ENCODE assay signal across 20 cellular contexts in the genomic region with DNA sequence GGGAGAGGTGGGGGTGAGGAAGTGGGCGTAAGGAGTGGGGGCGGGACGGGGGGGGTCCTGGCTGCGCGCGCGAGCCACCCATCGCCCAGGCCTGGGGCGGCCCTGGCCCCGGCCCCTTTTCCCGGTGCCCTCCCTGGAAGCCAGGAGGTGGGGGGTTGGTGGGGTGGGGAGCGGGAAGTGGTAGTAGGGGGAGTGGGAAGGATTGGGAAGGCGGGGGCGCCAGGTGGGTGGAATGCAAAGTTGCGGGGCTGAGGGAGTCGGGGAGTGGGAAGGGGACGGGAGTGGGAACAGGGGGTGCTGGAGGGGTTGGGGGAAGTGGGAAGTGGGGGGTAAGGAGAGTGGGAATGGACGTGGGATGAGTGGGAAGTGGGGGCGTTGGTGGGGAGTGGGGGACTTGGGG. TPM values are rescaled to one million over a fixed set of nuclear protein-coding genes. Genes with fewer than 3 reads are reported as not detected.
DNase-seq lines count a peak whose midpoint lies in the region; ATAC-seq and TF ChIP-seq lines count a peak whose summit lies in the region.
"Had no signal": no experiment of that assay in that cellular context is flagged by ENCODE, and none has a peak within 500 bp of the region (broad histone marks: within the 10 kb centered on the region; RNA-seq: fewer than 3 reads in every experiment).

No MANE protein-coding gene starts in this region.

- H3K4me2 ChIP-seq in SK-N-SH (peak overlapping the region; percentile 81; the same call in 1 of the 2 replicates), neural progenitor cell (peak overlapping the region; percentile 96)

- DNase-seq in SK-N-SH (no peak), chondrocyte (ENCODE audit: low spot score) (peak; percentile 27), neural progenitor cell (ENCODE audit: low spot score) (no peak), tibial artery (no peak), COLO668 (lab: John Stamatoyannopoulos, UW; ENCODE audit: unreplicated experiment) (no peak), SK-N-DZ (ENCODE audit: low spot score) (no peak), NCI-H69 (lab: John Stamatoyannopoulos, UW) (no peak)
- DNase-seq: activated T-cell treated with anti-CD3 and anti-CD28 coated beads, Interleukin-2, amount 50 U/mL, for 72 hours; HCEC 1CT; NCI-H1436; PC-3; SJCRH30; stimulated activated naive CD4-positive, alpha-beta T cell had no signal

- WGBS in SK-N-SH (ENCODE audit: low lambda C conversion rate): 3% methylated on average over 18 of the region's 19 CpGs

- TF ChIP-seq RAD21 in SK-N-SH (IDR thresholded peaks at IDR 0.05; ENCODE audit: low read length): no peak

- peaks cover 3% of the 10 kb centered on the region for H3K36me3 Mint-ChIP-seq in chondrocyte (ENCODE audit: low read depth)
- no peaks in the 10 kb centered on the region for H3K36me3 Mint-ChIP-seq in neural progenitor cell

- H3K9ac ChIP-seq in SK-N-SH (no peak overlapping the region), neural progenitor cell (no peak overlapping the region)

- CTCF ChIA-PET in SK-N-SH (lab: Yijun Ruan, JAX): no interaction called here

- H2AFZ ChIP-seq in SK-N-SH (ENCODE audit: low read depth) (no peak overlapping the region), neural progenitor cell (replicated peaks) (no peak overlapping the region)

- no peaks in the 10 kb centered on the region for H3K36me3 ChIP-seq in SK-N-SH (replicated peaks in 1 of 2; ENCODE audit: control insufficient read depth in 1 of 2, insufficient read depth in 2 of 2, low read length in 1 of 2)
- H3K36me3 ChIP-seq in neural progenitor cell: no peaks in the 10 kb centered on the region
- H3K36me3 ChIP-seq in tibial artery: no peaks in the 10 kb centered on the region
- H3K36me3 ChIP-seq: neutrophil, SJCRH30 had no signal

- no peaks in the 10 kb centered on the region; a peak in 1 of 4 replicates for H3K4me1 ChIP-seq in SK-N-SH (ENCODE audit: control insufficient read depth in 1 of 2, insufficient read depth in 2 of 2, low read depth in 1 of 2, low read length in 1 of 2)
- no peaks in the 10 kb centered on the region for H3K4me1 ChIP-seq in neural progenitor cell
- H3K4me1 ChIP-seq in tibial artery: peaks cover 0 to 12% (median 11%) of the 10 kb centered on the region in 4 donors
- H3K4me1 ChIP-seq: SJCRH30 had no signal

- H3K4me3 ChIP-seq in SK-N-SH (ENCODE audit: low read depth in 2 of 2, low read length in 1 of 2) (no peak overlapping the region; a peak in 1 of 4 replicates), neural progenitor cell (peak overlapping the region; percentile 65), tibial artery (peak overlapping the region; percentile 28 to 49)
- H3K4me3 ChIP-seq: SJCRH30 had no signal

- no peak for ATAC-seq in SK-N-SH treated with all-trans-retinoic acid at 6 μM for 48 hours
- ATAC-seq: activated naive CD4-positive, alpha-beta T cell treated with anti-CD3 and anti-CD28 coated beads, Interleukin-2, amount 50 U/mL, for 72 hours; activated T-cell treated with anti-CD3 and anti-CD28 coated beads, Interleukin-2, amount 50 U/mL, for 72 hours; PC-3 had no signal

- H3K4me1 Mint-ChIP-seq in chondrocyte (ENCODE audit: low read depth) (peaks cover 5% of the 10 kb centered on the region), neural progenitor cell (peaks cover 5% of the 10 kb centered on the region)
- H3K4me1 Mint-ChIP-seq: CD14-positive monocyte had no signal

- H3F3A ChIP-seq in SK-N-SH (replicated peaks; ENCODE audit: insufficient read depth): no peaks in the 10 kb centered on the region
- peaks cover 8% of the 10 kb centered on the region for H3F3A ChIP-seq in neural progenitor cell (ENCODE audit: low read depth)

- H3K9me3 ChIP-seq in SK-N-SH: no peaks in the 10 kb centered on the region
- no peaks in the 10 kb centered on the region for H3K9me3 ChIP-seq in neural progenitor cell (ENCODE audit: low read depth)
- no peaks in the 10 kb centered on the region for H3K9me3 ChIP-seq in tibial artery
- H3K9me3 ChIP-seq: neutrophil, SJCRH30 had no signal

- TF ChIP-seq EP300 in SK-N-SH (IDR thresholded peaks at IDR 0.05; ENCODE audit: borderline replicate concordance in 1 of 2, low read depth in 1 of 2, low read length in 1 of 2): no peak

- H3K27ac Mint-ChIP-seq in chondrocyte (ENCODE audit: unreplicated experiment): no peak overlapping the region
- H3K27ac Mint-ChIP-seq in neural progenitor cell: no peak overlapping the region
- H3K27ac Mint-ChIP-seq: activated naive CD4-positive, alpha-beta T cell treated with anti-CD3 and anti-CD28 coated beads, Interleukin-2, amount 50 U/mL, for 72 hours; activated T-cell treated with anti-CD3 and anti-CD28 coated beads, Interleukin-2, amount 50 U/mL, for 72 hours; CD14-positive monocyte; T-helper 2 cell treated with Interferon-gamma antibody and Interleukin-4, amounts not matched to agents 5 μg/mL and 100 μg/mL, for 36 hours had no signal

- H3K27me3 ChIP-seq in SK-N-SH (ENCODE audit: insufficient read depth) (peaks cover 38% of the 10 kb centered on the region), neural progenitor cell (peaks cover 52% of the 10 kb centered on the region), tibial artery (peaks cover 7 to 84% of the 10 kb centered on the region in 2 donors)
- H3K27me3 ChIP-seq: SJCRH30 had no signal

- H3K27ac ChIP-seq in SK-N-SH (ENCODE audit: low read depth in 2 of 2, low read length in 1 of 2): no peak overlapping the region
- H3K27ac ChIP-seq in neural progenitor cell: no peak overlapping the region
- no peak overlapping the region for H3K27ac ChIP-seq in tibial artery
- H3K27ac ChIP-seq: neutrophil, SJCRH30 had no signal

- no peak overlapping the region for H3K4me3 Mint-ChIP-seq in chondrocyte (ENCODE audit: unreplicated experiment)
- no peak overlapping the region for H3K4me3 Mint-ChIP-seq in neural progenitor cell
- H3K4me3 Mint-ChIP-seq: CD14-positive monocyte; T-helper 2 cell treated with Interferon-gamma antibody and Interleukin-4, amounts not matched to agents 5 μg/mL and 100 μg/mL, for 36 hours had no signal

- TF ChIP-seq CTCF in SK-N-SH (IDR thresholded peaks at IDR 0.05) (no peak), chondrocyte (IDR thresholded peaks at IDR 0.05) (no peak), neural progenitor cell (IDR thresholded peaks at IDR 0.05) (no peak), tibial artery (IDR thresholded peaks at IDR 0.05) (no peak)

- peaks cover 36% of the 10 kb centered on the region for H3K27me3 Mint-ChIP-seq in chondrocyte (ENCODE audit: low read depth)
- peaks cover 27% of the 10 kb centered on the region for H3K27me3 Mint-ChIP-seq in neural progenitor cell (ENCODE audit: insufficient read depth, low read depth)

- no peaks in the 10 kb centered on the region for H3K79me2 ChIP-seq in SK-N-SH (ENCODE audit: insufficient read depth)
- no peaks in the 10 kb centered on the region for H3K79me2 ChIP-seq in neural progenitor cell (ENCODE audit: low read depth)

- POLR2A ChIA-PET in SK-N-SH (lab: Yijun Ruan, JAX): no interaction called here

- H3K9me2 ChIP-seq in SK-N-SH: no peaks in the 10 kb centered on the region

- no peaks in the 10 kb centered on the region for H4K20me1 ChIP-seq in SK-N-SH (ENCODE audit: insufficient read depth)
- H4K20me1 ChIP-seq in neural progenitor cell (ENCODE audit: low read depth): no peaks in the 10 kb centered on the region

- intact Hi-C loops in tibial artery (cut with DNase I; ENCODE audit: low total_unique reads): no loop called here

- peaks cover 6% of the 10 kb centered on the region for H3K9me3 Mint-ChIP-seq in chondrocyte (ENCODE audit: low read depth)
- H3K9me3 Mint-ChIP-seq in neural progenitor cell: no peaks in the 10 kb centered on the region
- H3K9me3 Mint-ChIP-seq: activated naive CD4-positive, alpha-beta T cell treated with anti-CD3 and anti-CD28 coated beads, Interleukin-2, amount 50 U/mL, for 72 hours; activated T-cell treated with anti-CD3 and anti-CD28 coated beads, Interleukin-2, amount 50 U/mL, for 72 hours; T-helper 2 cell treated with Interferon-gamma antibody and Interleukin-4, amounts not matched to agents 5 μg/mL and 100 μg/mL, for 36 hours had no signal

TF ChIP-seq in SK-N-SH, 30 proteins besides CTCF, POLR2A, EP300 and RAD21 (continues in another document):
- no peak for TF ChIP-seq SMC3 (IDR thresholded peaks at IDR 0.05; ENCODE audit: low read depth, low read length)
- TF ChIP-seq POLR2AphosphoS5 (IDR thresholded peaks at IDR 0.05; ENCODE audit: low read depth, low read length): no peak
- TF ChIP-seq NRF1 (IDR thresholded peaks at IDR 0.05; ENCODE audit: low read depth, low read length): no peak
- TF ChIP-seq GATA2 (CRISPR knock-in tag; IDR thresholded peaks at IDR 0.05): no peak
- TF ChIP-seq ELF1 (IDR thresholded peaks at IDR 0.05): no peak
- TF ChIP-seq FOXM1 (IDR thresholded peaks at IDR 0.05; ENCODE audit: low read depth): no peak
- no peak for TF ChIP-seq YY1 (IDR thresholded peaks at IDR 0.05; ENCODE audit: low read depth)
- TF ChIP-seq GABPA (IDR thresholded peaks at IDR 0.05; ENCODE audit: low read depth): no peak
- no peak for TF ChIP-seq EZH2phosphoT487 (IDR thresholded peaks at IDR 0.05; ENCODE audit: borderline replicate concordance, low read depth)
- TF ChIP-seq RXRA (IDR thresholded peaks at IDR 0.05; ENCODE audit: borderline replicate concordance, low read depth): no peak
- TF ChIP-seq FOSL2 (IDR thresholded peaks at IDR 0.05; ENCODE audit: borderline replicate concordance, low read depth): no peak

TF ChIP-seq in SK-N-SH treated with all-trans-retinoic acid at 6 μM for 48 hours, 23 proteins besides CTCF, POLR2A, EP300 and RAD21 (continues in another document):
- TF ChIP-seq ZNF70 (CRISPR knock-in tag; IDR thresholded peaks at IDR 0.05): no peak
- TF ChIP-seq ZNF8 (CRISPR knock-in tag; IDR thresholded peaks at IDR 0.05): no peak
- TF ChIP-seq ESRRG (CRISPR knock-in tag; IDR thresholded peaks at IDR 0.05): no peak
- TF ChIP-seq CSDC2 (CRISPR knock-in tag; IDR thresholded peaks at IDR 0.05): no peak

RNA-seq across cellular contexts. Expression of a gene that starts 0.4 kb away (rescaled TPM):
- not detected in 2 replicates for polyA plus RNA-seq in SK-N-SH (2012; rRNA removed)
- polyA plus RNA-seq in SK-N-SH (2012; cell fraction: cytosol; rRNA removed): not detected in 2 replicates
- not detected in 2 replicates for polyA plus RNA-seq in SK-N-SH (2012; cell fraction: nucleus; rRNA removed)
- not detected in 3 replicates for total RNA-seq in chondrocyte
- total RNA-seq in neural progenitor cell (ENCODE audit: low replicate concordance): 0.28 TPM in 1 of 2 replicates, not detected in the other
- 0.05 and 0.30 TPM in 2 replicates for polyA plus RNA-seq in SK-N-DZ (2014; cell fraction: cytosol; rRNA removed)
- 0.06 and 0.08 TPM in 2 replicates for polyA plus RNA-seq in SK-N-DZ (2014; cell fraction: nucleus; rRNA removed)
- total RNA-seq: activated naive CD4-positive, alpha-beta T cell treated with anti-CD3 and anti-CD28 coated beads, Interleukin-2, amount 50 U/mL, for 72 hours; activated T-cell treated with anti-CD3 and anti-CD28 coated beads, Interleukin-2, amount 50 U/mL, for 72 hours; mucosa of gallbladder; PC-3; renal cortical epithelial cell; SJCRH30 had no signal
- polyA plus RNA-seq: CD14-positive monocyte had no signal

Comparison
In these comparisons a context has a peak if more than half of its experiments do, and no peak if none do; other contexts are left out.
1. H3K4me3 ChIP-seq: peak in neural progenitor cell (single experiment) and tibial artery (2 of 2); none in SK-N-SH (0 of 2).